19 cellular contexts compared by ENCODE assay signal in genomic region chr2:2599441-2599840, GRCh38.
"Had no signal": no experiment of that assay in that cellular context is flagged by ENCODE, and none has a peak within 500 bp of the region (broad histone marks: within the 10 kb centered on the region; RNA-seq: fewer than 3 reads in every experiment).

No MANE protein-coding gene starts in this region.

- DNase-seq: colonic mucosa; dermis blood vessel endothelial cell; dorsolateral prefrontal cortex; effector CD4-positive, alpha-beta T cell; effector memory CD4-positive, alpha-beta T cell; esophagus squamous epithelium; foreskin fibroblast; foreskin melanocyte; gastrocnemius medialis; glutamatergic neuron; head of caudate nucleus; heart right ventricle; hippocampal formation; left cardiac atrium; left lung; left ventricle myocardium superior; lower lobe of right lung; mesenchymal stem cell; midbrain had no signal

- H3K27ac ChIP-seq: colonic mucosa, esophagus squamous epithelium, gastrocnemius medialis, heart right ventricle, left lung, lower lobe of right lung had no signal

- H3K4me3 ChIP-seq: colonic mucosa, dorsolateral prefrontal cortex, esophagus squamous epithelium, gastrocnemius medialis, heart right ventricle, left lung, lower lobe of right lung had no signal

- ATAC-seq: gastrocnemius medialis, heart right ventricle, left cardiac atrium, left lung, left ventricle myocardium superior had no signal

- H3K36me3 ChIP-seq: colonic mucosa, esophagus squamous epithelium, gastrocnemius medialis, heart right ventricle, left lung, lower lobe of right lung had no signal

- H3K9me3 ChIP-seq: colonic mucosa, esophagus squamous epithelium, gastrocnemius medialis, lower lobe of right lung had no signal

- H3K4me1 ChIP-seq: colonic mucosa, esophagus squamous epithelium, gastrocnemius medialis, heart right ventricle, left lung, lower lobe of right lung had no signal

- H3K27me3 ChIP-seq: colonic mucosa, dorsolateral prefrontal cortex, gastrocnemius medialis had no signal
